Comparison of ENCODE assay signal across 12 cellular contexts in genomic region chr2:169082995-169083394, GRCh38. TPM values are rescaled to one million over a fixed set of nuclear protein-coding genes. Genes with fewer than 3 reads are reported as not detected.
DNase-seq lines count a peak whose midpoint lies in the region; ATAC-seq and TF ChIP-seq lines count a peak whose summit lies in the region.
"Had no signal": no experiment of that assay in that cellular context is flagged by ENCODE, and none has a peak within 500 bp of the region (broad histone marks: within the 10 kb centered on the region; RNA-seq: fewer than 3 reads in every experiment).

No MANE protein-coding gene starts in this region.

- H3K4me1 ChIP-seq in gastrocnemius medialis = no peaks in the 10 kb centered on the region

- TF ChIP-seq CTCF in gastrocnemius medialis (IDR thresholded peaks at IDR 0.05 in 4 of 5, conservative IDR thresholded peaks at IDR 0.05 in 1 of 5) = no peak

- no peak overlapping the region for H3K4me3 ChIP-seq in gastrocnemius medialis

- no peaks in the 10 kb centered on the region for H3K36me3 ChIP-seq in gastrocnemius medialis

- no peaks in the 10 kb centered on the region for H3K9me3 ChIP-seq in gastrocnemius medialis

- intact Hi-C loops in gastrocnemius medialis (cut with DNase I; ENCODE audit: low total_unique reads) = no loop called here

- in situ Hi-C loops in gastrocnemius medialis (cut with MboI; ENCODE audit: low sequenced_read_pairs in 4 of 4) = no loop called here

- peak; percentile 61 for ATAC-seq in GM18502 (IDR thresholded peaks at IDR 0.05; ENCODE audit: poor library complexity, unreplicated experiment)
- peak; percentile 42 for ATAC-seq in GM21447 (IDR thresholded peaks at IDR 0.05; ENCODE audit: unreplicated experiment)
- ATAC-seq in HG03342 (IDR thresholded peaks at IDR 0.05; ENCODE audit: unreplicated experiment) = peak; percentile 42
- no peak for ATAC-seq in gastrocnemius medialis
- ATAC-seq: stimulated activated naive CD8-positive, alpha-beta T cell treated with anti-CD3 and anti-CD28 coated beads, Interleukin-15, Interleukin-2, amounts not matched to agents 100 U/mL and 50 U/mL, for 24 hours had no signal

- H3K27ac ChIP-seq in cingulate gyrus (ENCODE audit: low read depth, low read length) (peak overlapping the region; percentile 56), gastrocnemius medialis (no peak overlapping the region)

- H3K27me3 ChIP-seq in gastrocnemius medialis = no peaks in the 10 kb centered on the region

- DNase-seq in activated CD4-positive, alpha-beta T cell treated with anti-CD3 and anti-CD28 coated beads, Interleukin-2, amount 50 U/mL, for 1 hour = no peak
- DNase-seq in gastrocnemius medialis (no peak), OCI-M2 (lab: John Stamatoyannopoulos, UW; ENCODE audit: unreplicated experiment) (no peak), NCI-H446 (lab: John Stamatoyannopoulos, UW) (no peak)
- DNase-seq: activated CD4-positive, alpha-beta T cell treated with anti-CD3 and anti-CD28 coated beads, Interleukin-2, amount 10 ng/mL, durations not matched to agents 7 days and 5 days; Calu3; RPMI8226; stimulated activated naive CD8-positive, alpha-beta T cell treated with anti-CD3 and anti-CD28 coated beads, Interleukin-15, Interleukin-2, amounts not matched to agents 100 U/mL and 50 U/mL, for 24 hours had no signal

- no peak for TF ChIP-seq POLR2A in gastrocnemius medialis (IDR thresholded peaks at IDR 0.05)

RNA-seq across cellular contexts. Expression of gene DHRS9, which starts 13.6 kb away (rescaled TPM):
- under 1 TPM in 3 of 4 donors, not detected in 1; 0.23 to 0.68 (median 0.33) TPM for total RNA-seq in gastrocnemius medialis
- total RNA-seq: activated CD4-positive, alpha-beta T cell treated with anti-CD3 and anti-CD28 coated beads, Interleukin-2, amount 10 ng/mL, durations not matched to agents 7 days and 5 days had no signal

RNA-seq across cellular contexts. Expression of gene ABCB11, which starts 51.9 kb away (rescaled TPM):
- under 1 TPM in 3 of 4 donors, not detected in 1; 0.10 to 0.24 (median 0.12) TPM for total RNA-seq in gastrocnemius medialis

Comparison
In these comparisons a context has a peak if more than half of its experiments do, and no peak if none do; other contexts are left out.
1. ATAC-seq: peak in GM18502 (single experiment), GM21447 (single experiment) and HG03342 (single experiment); none in gastrocnemius medialis (0 of 2).